ENCODE assay signal across 2 cellular contexts in the genomic region with DNA sequence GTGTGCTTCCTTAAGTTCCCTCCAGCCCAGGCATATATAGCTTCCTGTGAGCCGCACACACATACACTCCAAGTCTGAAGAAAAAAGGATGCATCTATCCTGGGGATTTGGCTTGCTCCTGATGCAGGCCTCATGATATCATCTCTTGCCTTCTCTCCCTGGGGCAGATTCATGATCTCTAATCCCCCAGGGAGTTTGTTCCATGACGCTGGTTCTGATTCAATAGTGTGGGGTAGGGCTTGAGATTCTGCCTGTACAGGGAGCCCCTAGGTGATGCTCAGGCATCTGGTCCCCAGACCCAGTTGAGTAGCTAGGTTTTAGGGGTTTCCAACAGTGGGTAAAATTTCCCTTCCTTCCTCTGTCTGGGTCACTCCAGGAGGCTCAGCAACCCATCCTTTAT.
TF ChIP-seq lines count a peak whose summit lies in the region.

No MANE protein-coding gene starts in this region.

TF ChIP-seq in liver, 16 proteins besides CTCF, POLR2A, EP300 and RAD21:
- TF ChIP-seq HNF4G (IDR thresholded peaks at IDR 0.05) (peak; percentile 5), NR2F2 (IDR thresholded peaks at IDR 0.05) (no peak), JUND (IDR thresholded peaks at IDR 0.05) (no peak), TAF1 (conservative IDR thresholded peaks at IDR 0.05) (no peak), EGR1 (IDR thresholded peaks at IDR 0.05; ENCODE audit: low read depth in 2 of 2) (peak in 1 of 2 donors; percentile 24)
- TF ChIP-seq, protein P1, sequence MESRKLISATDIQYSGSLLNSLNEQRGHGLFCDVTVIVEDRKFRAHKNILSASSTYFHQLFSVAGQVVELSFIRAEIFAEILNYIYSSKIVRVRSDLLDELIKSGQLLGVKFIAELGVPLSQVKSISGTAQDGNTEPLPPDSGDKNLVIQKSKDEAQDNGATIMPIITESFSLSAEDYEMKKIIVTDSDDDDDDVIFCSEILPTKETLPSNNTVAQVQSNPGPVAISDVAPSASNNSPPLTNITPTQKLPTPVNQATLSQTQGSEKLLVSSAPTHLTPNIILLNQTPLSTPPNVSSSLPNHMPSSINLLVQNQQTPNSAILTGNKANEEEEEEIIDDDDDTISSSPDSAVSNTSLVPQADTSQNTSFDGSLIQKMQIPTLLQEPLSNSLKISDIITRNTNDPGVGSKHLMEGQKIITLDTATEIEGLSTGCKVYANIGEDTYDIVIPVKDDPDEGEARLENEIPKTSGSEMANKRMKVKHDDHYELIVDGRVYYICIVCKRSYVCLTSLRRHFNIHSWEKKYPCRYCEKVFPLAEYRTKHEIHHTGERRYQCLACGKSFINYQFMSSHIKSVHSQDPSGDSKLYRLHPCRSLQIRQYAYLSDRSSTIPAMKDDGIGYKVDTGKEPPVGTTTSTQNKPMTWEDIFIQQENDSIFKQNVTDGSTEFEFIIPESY (IDR thresholded peaks at IDR 0.05): no peak
TF ChIP-seq in liver: peak in this region for 2.

TF ChIP-seq in HepG2, 621 proteins besides CTCF, POLR2A, EP300 and RAD21:
- TF ChIP-seq MBNL3 (CRISPR knock-in tag; conservative IDR thresholded peaks at IDR 0.05) (no peak), ZNF557 (CRISPR knock-in tag; IDR thresholded peaks at IDR 0.05) (no peak), ZNF7 (CRISPR knock-in tag; IDR thresholded peaks at IDR 0.05) (no peak), TCF12 (IDR thresholded peaks at IDR 0.05) (no peak), TCF12 (CRISPR knock-in tag; IDR thresholded peaks at IDR 0.05) (no peak)
- TF ChIP-seq, protein P2, sequence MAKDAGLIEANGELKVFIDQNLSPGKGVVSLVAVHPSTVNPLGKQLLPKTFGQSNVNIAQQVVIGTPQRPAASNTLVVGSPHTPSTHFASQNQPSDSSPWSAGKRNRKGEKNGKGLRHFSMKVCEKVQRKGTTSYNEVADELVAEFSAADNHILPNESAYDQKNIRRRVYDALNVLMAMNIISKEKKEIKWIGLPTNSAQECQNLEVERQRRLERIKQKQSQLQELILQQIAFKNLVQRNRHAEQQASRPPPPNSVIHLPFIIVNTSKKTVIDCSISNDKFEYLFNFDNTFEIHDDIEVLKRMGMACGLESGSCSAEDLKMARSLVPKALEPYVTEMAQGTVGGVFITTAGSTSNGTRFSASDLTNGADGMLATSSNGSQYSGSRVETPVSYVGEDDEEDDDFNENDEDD (CRISPR knock-in tag; IDR thresholded peaks at IDR 0.05; ENCODE audit: borderline replicate concordance): no peak
- TF ChIP-seq, protein P3, sequence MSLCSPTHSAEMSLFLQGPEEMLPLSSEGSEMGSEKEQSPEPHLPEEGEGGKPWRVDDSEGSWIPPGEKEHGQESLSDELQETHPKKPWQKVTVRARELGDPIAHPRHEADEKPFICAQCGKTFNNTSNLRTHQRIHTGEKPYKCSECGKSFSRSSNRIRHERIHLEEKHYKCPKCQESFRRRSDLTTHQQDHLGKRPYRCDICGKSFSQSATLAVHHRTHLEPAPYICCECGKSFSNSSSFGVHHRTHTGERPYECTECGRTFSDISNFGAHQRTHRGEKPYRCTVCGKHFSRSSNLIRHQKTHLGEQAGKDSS (CRISPR knock-in tag; IDR thresholded peaks at IDR 0.05; ENCODE audit: borderline replicate concordance, low read depth): no peak
